In genomic region chr6:24823185-24823584, GRCh38 we compare ENCODE assay signal across 24 cellular contexts. TPM values are rescaled to one million over a fixed set of nuclear protein-coding genes. Genes with fewer than 3 reads are reported as not detected.
A peak's percentile ranks its signal among the peaks of the same experiment; 100 is the strongest.
DNase-seq lines count a peak whose midpoint lies in the region; ATAC-seq, FAIRE-seq and TF ChIP-seq lines count a peak whose summit lies in the region.
"Had no signal": no experiment of that assay in that cellular context is flagged by ENCODE, and none has a peak within 500 bp of the region (broad histone marks: within the 10 kb centered on the region; RNA-seq: fewer than 3 reads in every experiment).

No MANE protein-coding gene starts in this region.

- TF ChIP-seq EP300 in HepG2 (IDR thresholded peaks at IDR 0.05; ENCODE audit: low read depth in 2 of 2, low read length in 2 of 2) (no peak), HepG2 (CRISPR knock-in tag; IDR thresholded peaks at IDR 0.05; ENCODE audit: borderline replicate concordance) (no peak)

- no peak overlapping the region for H3K4me3 Mint-ChIP-seq in activated T-cell treated with anti-CD3 and anti-CD28 coated beads, Interleukin-2, amount 50 U/mL, for 24 hours
- no peak overlapping the region for H3K4me3 Mint-ChIP-seq in naive thymus-derived CD4-positive, alpha-beta T cell

- TF ChIP-seq POLR2A in HepG2 (IDR thresholded peaks at IDR 0.05; ENCODE audit: insufficient read depth in 1 of 2, low read depth in 2 of 2, low read length in 2 of 2) (no peak), right lobe of liver (IDR thresholded peaks at IDR 0.05) (no peak)

- H3K36me3 ChIP-seq in HepG2 (replicated peaks in 1 of 2; ENCODE audit: control insufficient read depth in 1 of 2, insufficient read depth in 2 of 2, low read length in 2 of 2) (no peaks in the 10 kb centered on the region), right lobe of liver (peaks cover 0 to 8% (median under 1%) of the 10 kb centered on the region in 4 donors)
- peaks cover 53 to 91% (median 70%) of the 10 kb centered on the region in 3 experiments for H3K36me3 ChIP-seq in naive thymus-derived CD4-positive, alpha-beta T cell (ENCODE audit: control insufficient read depth in 2 of 3, insufficient read depth in 3 of 3, low read length in 3 of 3)
- H3K36me3 ChIP-seq: Peyer's patch had no signal

- TF ChIP-seq CTCF in HepG2 (CRISPR knock-in tag; IDR thresholded peaks at IDR 0.05) (no peak), right lobe of liver (IDR thresholded peaks at IDR 0.05) (no peak)

- DNase-seq in activated T-cell treated with anti-CD3 and anti-CD28 coated beads, Interleukin-2, amount 50 U/mL, for 24 hours: no peak
- no peak for DNase-seq in activated T-cell treated with anti-CD3 and anti-CD28 coated beads, Interleukin-2, amount 50 U/mL, for 1 hour
- DNase-seq in HepG2 (ENCODE audit: low spot score) (no peak), right lobe of liver (no peak), mesenteric fat pad (ENCODE audit: low spot score) (no peak), cerebellar cortex (ENCODE audit: low spot score) (no peak)
- DNase-seq in naive thymus-derived CD4-positive, alpha-beta T cell: no peak
- DNase-seq: Karpas-422, NCI-H1092 treated with DMSO at 0.1 percent for 48 hours, NCI-H1436, NCI-H187, NCI-H2081 treated with DMSO at 0.1 percent for 48 hours, NCI-H2171, NCI-H226, NCI-H510A, NCI-H69, Peyer's patch, SHP77 treated with DMSO at 0.1 percent for 48 hours had no signal

- no peaks in the 10 kb centered on the region for H3K9me3 Mint-ChIP-seq in activated T-cell treated with anti-CD3 and anti-CD28 coated beads, Interleukin-2, amount 50 U/mL, for 24 hours
- peaks cover 0 to 7% (median 0%) of the 10 kb centered on the region in 11 donors for H3K9me3 Mint-ChIP-seq in naive thymus-derived CD4-positive, alpha-beta T cell

- H3K4me1 Mint-ChIP-seq in activated T-cell treated with anti-CD3 and anti-CD28 coated beads, Interleukin-2, amount 50 U/mL, for 24 hours (ENCODE audit: low read depth): peaks cover 19% of the 10 kb centered on the region
- H3K4me1 Mint-ChIP-seq in naive thymus-derived CD4-positive, alpha-beta T cell: peaks cover 2 to 45% (median 31%) of the 10 kb centered on the region in 7 donors

- BruUV-seq in HepG2 (replicated peaks; lab: Mats Ljungman, UMichigan): no TSS peak

- no peak overlapping the region for H3K9ac ChIP-seq in HepG2 (ENCODE audit: insufficient read depth, low read depth, low read length)

- no peaks in the 10 kb centered on the region for H3K27me3 Mint-ChIP-seq in activated T-cell treated with anti-CD3 and anti-CD28 coated beads, Interleukin-2, amount 50 U/mL, for 24 hours
- no peaks in the 10 kb centered on the region for H3K27me3 Mint-ChIP-seq in naive thymus-derived CD4-positive, alpha-beta T cell

- ATAC-seq in HepG2: no peak
- no peak for ATAC-seq in right lobe of liver
- ATAC-seq in naive thymus-derived CD4-positive, alpha-beta T cell: no peak
- ATAC-seq: HCT116 had no signal

- CTCF ChIA-PET in HepG2 (lab: Yijun Ruan, JAX; ENCODE audit: low intra/inter-chr PET ratio, low total read pairs): no interaction called here
- CTCF ChIA-PET in naive thymus-derived CD4-positive, alpha-beta T cell (lab: Charles Lee): no interaction called here

- no peaks in the 10 kb centered on the region for H3K79me2 ChIP-seq in HepG2 (ENCODE audit: insufficient read depth, low read length)

- H3K9me3 ChIP-seq in HepG2 (ENCODE audit: low read length): no peaks in the 10 kb centered on the region
- no peaks in the 10 kb centered on the region for H3K9me3 ChIP-seq in right lobe of liver
- H3K9me3 ChIP-seq in naive thymus-derived CD4-positive, alpha-beta T cell (ENCODE audit: control insufficient read depth in 2 of 3, low read length in 3 of 3): no peaks in the 10 kb centered on the region
- H3K9me3 ChIP-seq: Peyer's patch had no signal

- no peaks in the 10 kb centered on the region for H4K20me1 ChIP-seq in HepG2 (ENCODE audit: insufficient read depth, low read length)

- H3K27ac ChIP-seq in HepG2 (ENCODE audit: extremely low read length, insufficient read depth, low read length): peak overlapping the region; percentile 26
- H3K27ac ChIP-seq in right lobe of liver: no peak overlapping the region
- H3K27ac ChIP-seq in naive thymus-derived CD4-positive, alpha-beta T cell (ENCODE audit: low read depth, low read length): no peak overlapping the region
- H3K27ac ChIP-seq: Peyer's patch had no signal

- H3K4me1 ChIP-seq in HepG2 (ENCODE audit: insufficient read depth, low read length): peaks cover 60% of the 10 kb centered on the region
- H3K4me1 ChIP-seq in right lobe of liver: no peaks in the 10 kb centered on the region
- no peaks in the 10 kb centered on the region for H3K4me1 ChIP-seq in naive thymus-derived CD4-positive, alpha-beta T cell (ENCODE audit: control insufficient read depth in 2 of 2, insufficient read depth in 2 of 2, low read length in 2 of 2)
- H3K4me1 ChIP-seq: Peyer's patch had no signal

- H3K36me3 Mint-ChIP-seq in activated T-cell treated with anti-CD3 and anti-CD28 coated beads, Interleukin-2, amount 50 U/mL, for 24 hours (ENCODE audit: low read depth): peaks cover 72% of the 10 kb centered on the region
- peaks cover 16 to 61% (median 55%) of the 10 kb centered on the region in 5 donors for H3K36me3 Mint-ChIP-seq in naive thymus-derived CD4-positive, alpha-beta T cell

- no peak for FAIRE-seq in HepG2 (lab: Jason Lieb, UNC)
- FAIRE-seq: D721Med, GM19239 had no signal

- in situ Hi-C loops in HepG2 (cut with HindIII; ENCODE audit: extremely low pct_ligation_motif_present, low pct_unique_long_range_greater_than_20kb): no loop called here

- H2AFZ ChIP-seq in HepG2 (ENCODE audit: low read length): no peak overlapping the region

- no peak for TF ChIP-seq RAD21 in HepG2 (CRISPR knock-in tag; IDR thresholded peaks at IDR 0.05)

- H3K4me2 ChIP-seq in HepG2 (ENCODE audit: low read depth, low read length): no peak overlapping the region

- H3K4me3 ChIP-seq in HepG2 (replicated peaks in 1 of 3; ENCODE audit: insufficient read depth in 1 of 3, low read depth in 2 of 3, low read length in 3 of 3) (no peak overlapping the region), right lobe of liver (no peak overlapping the region)
- no peak overlapping the region for H3K4me3 ChIP-seq in naive thymus-derived CD4-positive, alpha-beta T cell (ENCODE audit: low read length)
- H3K4me3 ChIP-seq: Peyer's patch had no signal

- H3K27me3 ChIP-seq in HepG2 (ENCODE audit: control insufficient read depth in 1 of 2, insufficient read depth in 2 of 2, low read length in 2 of 2): no peaks in the 10 kb centered on the region
- no peaks in the 10 kb centered on the region for H3K27me3 ChIP-seq in right lobe of liver
- no peaks in the 10 kb centered on the region for H3K27me3 ChIP-seq in naive thymus-derived CD4-positive, alpha-beta T cell (ENCODE audit: control insufficient read depth in 2 of 2, insufficient read depth in 2 of 2, low read length in 2 of 2)
- H3K27me3 ChIP-seq: Peyer's patch had no signal

- intact Hi-C loops in HepG2 (cut with micrococcal nuclease; ENCODE audit: unreplicated experiment) (no loop called here), right lobe of liver (cut with DNase I) (no loop called here)
- intact Hi-C loops in naive thymus-derived CD4-positive, alpha-beta T cell (cut with micrococcal nuclease): no loop called here

- 86% methylated on average over 2 of the region's 2 CpGs for WGBS in HepG2 (ENCODE audit: low lambda C conversion rate)
- WGBS in right lobe of liver (ENCODE audit: insufficient coverage, low coverage, low lambda C conversion rate, missing lambda C conversion rate): 82% methylated on average over 2 of the region's 2 CpGs

- H3K27ac Mint-ChIP-seq in activated T-cell treated with anti-CD3 and anti-CD28 coated beads, Interleukin-2, amount 50 U/mL, for 24 hours: peak overlapping the region; percentile 76
- H3K27ac Mint-ChIP-seq in naive thymus-derived CD4-positive, alpha-beta T cell: peak overlapping the region in 5 of 9 donors; percentile 26 to 74 (median 69)

- POLR2A ChIA-PET in HepG2 (lab: Yijun Ruan, JAX): interaction anchor here (1.7 kb wide), 2 partner anchors 21 to 102 kb away, joined by 5 to 7 read pairs; no protein-coding TSS in a partner anchor
- POLR2A ChIA-PET in naive thymus-derived CD4-positive, alpha-beta T cell (lab: Charles Lee): interaction anchor here (1.2 to 1.6 kb wide), 3 partner anchors 10 to 209 kb away, joined by 3 to 4 read pairs (median 4); no protein-coding TSS in a partner anchor

RNA-seq across cellular contexts. Expression of gene ARMH2, which starts 24.5 kb away (rescaled TPM):
- total RNA-seq in HepG2 (2016; rRNA removed; fragmentation: Illumina TruSeq; extraction: Trizol) (not detected in 2 replicates), right lobe of liver (not detected), mesenteric fat pad (not detected)
- total RNA-seq in HepG2 (2016; cell fraction: cytosol; rRNA removed; fragmentation: Illumina TruSeq; extraction: Trizol; ENCODE audit: low read depth): not detected in 2 replicates
- total RNA-seq in HepG2 (2016; cell fraction: insoluble cytoplasmic fraction; rRNA removed; fragmentation: Illumina TruSeq; extraction: Trizol): not detected in 2 replicates
- not detected in 2 replicates for total RNA-seq in HepG2 (2016; cell fraction: membrane; rRNA removed; fragmentation: Illumina TruSeq; extraction: Trizol)
- total RNA-seq in HepG2 (2016; cell fraction: nucleus; rRNA removed; fragmentation: Illumina TruSeq; extraction: Trizol): not detected in 2 replicates
- not detected in 2 replicates for polyA plus RNA-seq in HepG2 (2011; rRNA removed)
- polyA plus RNA-seq in HepG2 (2011; cell fraction: cytosol; rRNA removed): not detected in 2 replicates
- not detected in 2 replicates for polyA plus RNA-seq in HepG2 (2011; cell fraction: nucleus; rRNA removed)
- polyA plus RNA-seq in HepG2 (2012): not detected in 2 replicates
- not detected in 2 replicates for polyA plus RNA-seq in HepG2 (2016; cell fraction: cytosol; fragmentation: Illumina TruSeq; extraction: Trizol; ENCODE audit: low read depth)
- polyA plus RNA-seq in HepG2 (2016; cell fraction: insoluble cytoplasmic fraction; fragmentation: Illumina TruSeq; extraction: Trizol; ENCODE audit: low read depth): not detected in 2 replicates
- not detected in 2 replicates for polyA plus RNA-seq in HepG2 (2016; cell fraction: membrane; fragmentation: Illumina TruSeq; extraction: Trizol; ENCODE audit: low read depth)
- polyA plus RNA-seq in HepG2 (2016; cell fraction: nucleus; fragmentation: Illumina TruSeq; extraction: Trizol; ENCODE audit: insufficient read depth, low read depth): not detected in 2 replicates
- polyA minus RNA-seq in HepG2 (2011; rRNA and poly(A)+ RNA removed; ENCODE audit: low replicate concordance): not detected in 2 replicates
- polyA minus RNA-seq in HepG2 (2011; cell fraction: cytosol; rRNA and poly(A)+ RNA removed): not detected in 2 replicates
- polyA minus RNA-seq in HepG2 (2011; cell fraction: nucleus; rRNA and poly(A)+ RNA removed): not detected in 2 replicates
- total RNA-seq in naive thymus-derived CD4-positive, alpha-beta T cell: 1 to 10 TPM; 1.3 to 9.4 (median 5.0) TPM
- under 1 TPM in 1 of 2 donors, not detected in 1; 0.70 TPM for polyA plus RNA-seq in naive thymus-derived CD4-positive, alpha-beta T cell
- total RNA-seq: A172, H4, Peyer's patch had no signal
- polyA plus RNA-seq: BJ had no signal

RNA-seq across cellular contexts. Expression of gene GMNN, which starts 48.4 kb away (rescaled TPM):
- total RNA-seq in HepG2 (2016; rRNA removed; fragmentation: Illumina TruSeq; extraction: Trizol) (154 and 228 TPM in 2 replicates), right lobe of liver (10 to 100 TPM in 2 of 6 experiments, 1 to 10 TPM in 4; 7.7 to 19.0 (median 8.3) TPM), mesenteric fat pad (7.6 TPM)
- 56.6 and 64.1 TPM in 2 replicates for total RNA-seq in HepG2 (2016; cell fraction: cytosol; rRNA removed; fragmentation: Illumina TruSeq; extraction: Trizol; ENCODE audit: low read depth)
- total RNA-seq in HepG2 (2016; cell fraction: insoluble cytoplasmic fraction; rRNA removed; fragmentation: Illumina TruSeq; extraction: Trizol): 154 and 231 TPM in 2 replicates
- total RNA-seq in HepG2 (2016; cell fraction: membrane; rRNA removed; fragmentation: Illumina TruSeq; extraction: Trizol): 68.9 and 73.8 TPM in 2 replicates
- 108 and 117 TPM in 2 replicates for total RNA-seq in HepG2 (2016; cell fraction: nucleus; rRNA removed; fragmentation: Illumina TruSeq; extraction: Trizol)
- polyA plus RNA-seq in HepG2 (2011; rRNA removed): 41.6 and 61.8 TPM in 2 replicates
- polyA plus RNA-seq in HepG2 (2011; cell fraction: cytosol; rRNA removed): 38.6 and 39.1 TPM in 2 replicates
- 27.0 and 29.5 TPM in 2 replicates for polyA plus RNA-seq in HepG2 (2011; cell fraction: nucleus; rRNA removed)
- 64.4 and 82.5 TPM in 2 replicates for polyA plus RNA-seq in HepG2 (2012)
- polyA plus RNA-seq in HepG2 (2016; cell fraction: cytosol; fragmentation: Illumina TruSeq; extraction: Trizol; ENCODE audit: low read depth): 38.2 and 45.0 TPM in 2 replicates
- polyA plus RNA-seq in HepG2 (2016; cell fraction: insoluble cytoplasmic fraction; fragmentation: Illumina TruSeq; extraction: Trizol; ENCODE audit: low read depth): 256 and 266 TPM in 2 replicates
- polyA plus RNA-seq in HepG2 (2016; cell fraction: membrane; fragmentation: Illumina TruSeq; extraction: Trizol; ENCODE audit: low read depth): 43.5 and 50.5 TPM in 2 replicates
- polyA plus RNA-seq in HepG2 (2016; cell fraction: nucleus; fragmentation: Illumina TruSeq; extraction: Trizol; ENCODE audit: insufficient read depth, low read depth): 137 and 150 TPM in 2 replicates
- polyA minus RNA-seq in HepG2 (2011; rRNA and poly(A)+ RNA removed; ENCODE audit: low replicate concordance): 38.8 and 71.1 TPM in 2 replicates
- 28.4 and 37.2 TPM in 2 replicates for polyA minus RNA-seq in HepG2 (2011; cell fraction: cytosol; rRNA and poly(A)+ RNA removed)
- 67.4 and 86.9 TPM in 2 replicates for polyA minus RNA-seq in HepG2 (2011; cell fraction: nucleus; rRNA and poly(A)+ RNA removed)
- total RNA-seq in naive thymus-derived CD4-positive, alpha-beta T cell: 10 to 100 TPM in 1 of 5 experiments, 1 to 10 TPM in 4; 5.1 to 54.6 (median 7.0) TPM
- polyA plus RNA-seq in naive thymus-derived CD4-positive, alpha-beta T cell: 1 to 10 TPM; 4.2 to 5.0 TPM
